22 cellular contexts compared by ENCODE assay signal in genomic region chr22:44705022-44705297, GRCh38. TPM values are rescaled to one million over a fixed set of nuclear protein-coding genes. Genes with fewer than 3 reads are reported as not detected.
"Had no signal": no experiment of that assay in that cellular context is flagged by ENCODE, and none has a peak within 500 bp of the region (broad histone marks: within the 10 kb centered on the region; RNA-seq: fewer than 3 reads in every experiment).

No MANE protein-coding gene starts in this region.

- H3K27ac ChIP-seq: adrenal gland, breast epithelium, gastrocnemius medialis, heart right ventricle, tibial nerve, vagina had no signal

- H3K27me3 ChIP-seq: adrenal gland, breast epithelium, tibial nerve, vagina had no signal

- DNase-seq: activated CD4-positive, alpha-beta memory T cell treated with anti-CD3 and anti-CD28 coated beads, Interleukin-2, amount 10 ng/mL, durations not matched to agents 7 days and 5 days; activated CD4-positive, alpha-beta T cell treated with anti-CD3 and anti-CD28 coated beads for 48 hours; activated CD4-positive, CD25-positive, alpha-beta regulatory T cell; activated naive CD4-positive, alpha-beta T cell treated with anti-CD3 and anti-CD28 coated beads, Interleukin-2, amount 10 ng/mL, durations not matched to agents 7 days and 5 days; activated T-cell treated with anti-CD3 and anti-CD28 coated beads, Interleukin-2, amount 50 U/mL, for 1 hour; adrenal gland; cerebellar nuclear complex; cortex of kidney; gastrocnemius medialis; heart right ventricle; mucosa of descending colon; naive B cell; nucleus accumbens; stimulated activated CD8-positive, alpha-beta memory T cell treated with anti-CD3 and anti-CD28 coated beads, Interleukin-4, amount 100 ng/mL, for 48 hours; SW 1271; T1000 had no signal

- H3K4me3 Mint-ChIP-seq: activated CD4-positive, alpha-beta memory T cell treated with anti-CD3 and anti-CD28 coated beads, Interleukin-2, amount 10 ng/mL, durations not matched to agents 7 days and 5 days; activated naive CD4-positive, alpha-beta T cell treated with anti-CD3 and anti-CD28 coated beads, Interleukin-2, amount 10 ng/mL, durations not matched to agents 7 days and 5 days; stimulated activated naive CD8-positive, alpha-beta T cell treated with anti-CD3 and anti-CD28 coated beads, Interleukin-15, Interleukin-2, amounts not matched to agents 100 ng/mL and 50 ng/mL, for 24 hours had no signal

- H3K4me3 ChIP-seq: adrenal gland, breast epithelium, gastrocnemius medialis, heart right ventricle, mucosa of descending colon, tibial nerve, vagina had no signal

- ATAC-seq: esophagus mucosa, gastrocnemius medialis, mucosa of descending colon had no signal

- H3K27ac Mint-ChIP-seq: activated CD4-positive, alpha-beta memory T cell treated with anti-CD3 and anti-CD28 coated beads, Interleukin-2, amount 10 ng/mL, durations not matched to agents 7 days and 5 days; activated naive CD4-positive, alpha-beta T cell treated with anti-CD3 and anti-CD28 coated beads, Interleukin-2, amount 10 ng/mL, durations not matched to agents 7 days and 5 days; memory B cell; stimulated activated naive CD8-positive, alpha-beta T cell treated with anti-CD3 and anti-CD28 coated beads, Interleukin-15, Interleukin-2, amounts not matched to agents 100 ng/mL and 50 ng/mL, for 24 hours had no signal

- H3K27me3 Mint-ChIP-seq: memory B cell; stimulated activated naive CD8-positive, alpha-beta T cell treated with anti-CD3 and anti-CD28 coated beads, Interleukin-15, Interleukin-2, amounts not matched to agents 100 ng/mL and 50 ng/mL, for 24 hours had no signal

- H3K9me3 Mint-ChIP-seq: activated CD4-positive, alpha-beta memory T cell treated with anti-CD3 and anti-CD28 coated beads, Interleukin-2, amount 10 ng/mL, durations not matched to agents 7 days and 5 days; activated naive CD4-positive, alpha-beta T cell treated with anti-CD3 and anti-CD28 coated beads, Interleukin-2, amount 10 ng/mL, durations not matched to agents 7 days and 5 days; memory B cell; naive B cell; stimulated activated naive CD8-positive, alpha-beta T cell treated with anti-CD3 and anti-CD28 coated beads, Interleukin-15, Interleukin-2, amounts not matched to agents 100 ng/mL and 50 ng/mL, for 24 hours had no signal

- H3K36me3 Mint-ChIP-seq: naive B cell had no signal

- H3K9me3 ChIP-seq: adrenal gland, breast epithelium, gastrocnemius medialis, heart right ventricle, mucosa of descending colon, tibial nerve, vagina had no signal

RNA-seq across cellular contexts. Expression of gene ARHGAP8, which starts 47.4 kb away (rescaled TPM):
- total RNA-seq: gastrocnemius medialis had no signal
